ENCODE assay signal across 22 cellular contexts in the genomic region with DNA sequence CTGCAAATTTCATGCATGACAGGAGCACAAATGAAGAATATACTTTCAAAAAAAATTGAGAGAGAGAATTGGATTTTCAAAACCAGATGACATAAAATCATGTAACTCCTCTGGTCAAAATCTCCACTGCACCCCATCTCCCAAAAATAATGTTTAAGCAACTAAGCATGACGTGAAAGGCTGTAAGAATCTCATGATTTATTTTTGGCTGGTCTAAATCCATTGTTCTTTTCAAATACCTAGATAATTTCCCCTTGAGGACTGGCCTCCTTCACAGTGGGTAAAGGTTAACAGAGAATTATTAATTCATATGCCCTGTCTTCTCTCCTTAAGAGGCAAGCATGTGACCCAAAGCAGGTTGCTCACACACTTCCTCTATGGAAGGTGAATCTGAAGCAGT.
"Had no signal": no experiment of that assay in that cellular context is flagged by ENCODE, and none has a peak within 500 bp of the region (broad histone marks: within the 10 kb centered on the region; RNA-seq: fewer than 3 reads in every experiment).

No MANE protein-coding gene starts in this region.

- H3K27ac ChIP-seq: ascending aorta, esophagus squamous epithelium, heart left ventricle, lower lobe of right lung, uterus, WERI-Rb-1 had no signal

- H3K36me3 ChIP-seq: adrenal gland, uterus, WERI-Rb-1 had no signal

- H3K27me3 ChIP-seq: adrenal gland, ascending aorta, brain microvascular endothelial cell, esophagus squamous epithelium, heart left ventricle, uterus had no signal

- H3K4me3 ChIP-seq: adrenal gland, ascending aorta, esophagus squamous epithelium, heart left ventricle, lower lobe of right lung, uterus had no signal

- ATAC-seq: activated CD8-positive, alpha-beta memory T cell treated with anti-CD3 and anti-CD28 coated beads, Interleukin-2, amount 10 ng/mL, durations not matched to agents 7 days and 5 days; activated CD8-positive, alpha-beta T cell treated with anti-CD3 and anti-CD28 coated beads for 36 hours; heart left ventricle; lower lobe of right lung; stimulated activated naive B cell treated with anti-CD40 and anti-IgM and Interleukin-4, amounts not matched to agents 10 μg/mL and 1 μg/mL and 100 μg/mL, for 72 hours had no signal

- H3K4me1 ChIP-seq: ascending aorta, esophagus squamous epithelium, heart left ventricle, lower lobe of right lung, uterus had no signal

- H3K9me3 ChIP-seq: adrenal gland, ascending aorta, esophagus squamous epithelium, heart left ventricle, lower lobe of right lung, uterus had no signal

- DNase-seq: activated CD4-positive, alpha-beta T cell treated with anti-CD3 and anti-CD28 coated beads, Interleukin-2, amount 10 ng/mL, durations not matched to agents 7 days and 5 days; activated CD4-positive, CD25-positive, alpha-beta regulatory T cell treated with anti-CD3 and anti-CD28 coated beads, Interleukin-2, amount 50 U/mL, for 72 hours; activated CD8-positive, alpha-beta memory T cell treated with anti-CD3 and anti-CD28 coated beads, Interleukin-2, amount 10 ng/mL, durations not matched to agents 7 days and 5 days; activated CD8-positive, alpha-beta T cell treated with anti-CD3 and anti-CD28 coated beads for 36 hours; activated gamma-delta T cell treated with Interleukin-2 at 50 U/mL for 16 hours; activated T-cell treated with anti-CD3 and anti-CD28 coated beads for 4 hours; adrenal gland; central memory CD4-positive, alpha-beta T cell; dermis blood vessel endothelial cell; effector CD8-positive, alpha-beta T cell; esophagus squamous epithelium; heart left ventricle; lower lobe of right lung; naive B cell; retina; stimulated activated CD4-positive, alpha-beta T cell treated with anti-CD3 and anti-CD28 coated beads, Interleukin-2, amount 100 ng/mL, for 48 hours; stimulated activated CD8-positive, alpha-beta memory T cell treated with anti-CD3 and anti-CD28 coated beads, Interleukin-4, amount 100 ng/mL, for 48 hours; stimulated activated naive B cell treated with anti-CD40 and anti-IgM and Interleukin-4, amounts not matched to agents 10 μg/mL and 1 μg/mL and 100 μg/mL, for 72 hours; uterus; WERI-Rb-1 had no signal
